21 cellular contexts compared by ENCODE assay signal in the genomic region with DNA sequence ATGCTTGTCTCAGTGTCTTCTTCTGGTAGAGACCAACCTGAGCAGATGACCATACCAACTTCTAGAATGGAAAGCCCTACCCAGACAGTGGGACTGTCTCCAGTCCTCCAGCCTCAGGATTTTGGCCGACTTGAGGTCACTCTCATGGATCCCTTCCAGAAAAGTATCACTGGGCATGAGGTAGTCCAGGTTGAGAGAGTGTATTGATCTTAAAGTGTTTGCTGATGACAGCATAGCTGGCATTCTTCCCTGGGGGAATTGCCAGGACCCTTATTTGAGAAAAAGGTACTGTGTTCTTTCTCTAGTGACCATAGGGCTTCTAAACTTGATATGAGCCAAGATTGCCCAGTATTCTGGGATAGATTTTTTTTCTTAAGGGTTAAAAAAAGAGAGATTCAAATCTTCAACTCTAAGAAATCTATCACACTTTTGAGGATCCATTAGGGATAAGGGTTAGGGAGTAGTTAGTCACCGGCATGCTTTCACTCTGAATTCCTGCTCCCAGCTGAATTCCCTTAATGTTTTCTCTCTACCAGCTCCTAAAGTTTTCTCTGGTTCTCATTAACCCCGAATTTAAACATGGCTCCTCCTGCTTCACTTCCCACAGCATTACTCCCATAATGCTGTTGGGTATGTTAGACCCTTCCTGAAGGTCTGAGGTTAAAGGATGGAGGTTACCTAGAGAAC.
"Had no signal": no experiment of that assay in that cellular context is flagged by ENCODE, and none has a peak within 500 bp of the region (broad histone marks: within the 10 kb centered on the region; RNA-seq: fewer than 3 reads in every experiment).

No MANE protein-coding gene starts in this region.

- H3K27ac ChIP-seq: esophagus squamous epithelium, gastrocnemius medialis, heart right ventricle, suprapubic skin, thyroid gland had no signal

- H3K4me1 Mint-ChIP-seq: natural killer cell had no signal

- H3K9me3 ChIP-seq: esophagus squamous epithelium, gastrocnemius medialis, heart right ventricle, mucosa of descending colon, suprapubic skin, thyroid gland had no signal

- H3K4me3 ChIP-seq: esophagus squamous epithelium, gastrocnemius medialis, heart right ventricle, mucosa of descending colon, smooth muscle cell, suprapubic skin, thyroid gland had no signal

- H3K27me3 Mint-ChIP-seq: dendritic cell treated with granulocyte-macrophage colony-stimulating factor and Interleukin-4, amounts not matched to agents 40 ng/mL and 50 ng/mL, for 4 days; progenitor cell of endocrine pancreas; type B pancreatic cell had no signal

- H3K9me3 Mint-ChIP-seq: neural crest cell, type B pancreatic cell had no signal

- DNase-seq: cerebellar nuclear complex; esophagus squamous epithelium; gastrocnemius medialis; heart right ventricle; islet precursor cell; left ventricle myocardium superior; mammary epithelial cell; mucosa of descending colon; natural killer cell; right cardiac atrium; stimulated activated CD4-positive, alpha-beta T cell treated with anti-CD3 and anti-CD28 coated beads, Interleukin-2, amount 100 ng/mL, for 48 hours; stimulated activated naive CD8-positive, alpha-beta T cell treated with anti-CD3 and anti-CD28 coated beads, Interleukin-15, Interleukin-2, amounts not matched to agents 100 U/mL and 50 U/mL, for 24 hours; thyroid gland had no signal

- H3K4me2 ChIP-seq: smooth muscle cell had no signal

- H3K4me3 Mint-ChIP-seq: dendritic cell treated with granulocyte-macrophage colony-stimulating factor and Interleukin-4, amounts not matched to agents 40 ng/mL and 50 ng/mL, for 4 days; natural killer cell; neural crest cell; type B pancreatic cell had no signal

- ATAC-seq: gastrocnemius medialis; heart right ventricle; left ventricle myocardium superior; mucosa of descending colon; natural killer cell; right cardiac atrium; stimulated activated naive CD8-positive, alpha-beta T cell treated with anti-CD3 and anti-CD28 coated beads, Interleukin-15, Interleukin-2, amounts not matched to agents 100 U/mL and 50 U/mL, for 24 hours had no signal

- H3K4me1 ChIP-seq: esophagus squamous epithelium, heart right ventricle, suprapubic skin had no signal

- H3K27me3 ChIP-seq: esophagus squamous epithelium, gastrocnemius medialis, heart right ventricle, suprapubic skin, thyroid gland had no signal

- H3K27ac Mint-ChIP-seq: dendritic cell treated with granulocyte-macrophage colony-stimulating factor and Interleukin-4, amounts not matched to agents 40 ng/mL and 50 ng/mL, for 4 days; natural killer cell; progenitor cell of endocrine pancreas had no signal

- FAIRE-seq: colon, urothelium cell line had no signal

- H3K36me3 Mint-ChIP-seq: type B pancreatic cell had no signal

- H3K36me3 ChIP-seq: esophagus squamous epithelium, gastrocnemius medialis, heart right ventricle, suprapubic skin, thyroid gland had no signal
